Comparison of ENCODE assay signal across 6 cellular contexts in genomic region chr10:97687785-97688781, GRCh38. TPM values are rescaled to one million over a fixed set of nuclear protein-coding genes. Genes with fewer than 3 reads are reported as not detected.
DNase-seq lines count a peak whose midpoint lies in the region; ATAC-seq and TF ChIP-seq lines count a peak whose summit lies in the region.

No MANE protein-coding gene starts in this region.

- no peaks in the 10 kb centered on the region for H3K36me3 Mint-ChIP-seq in activated T-cell treated with anti-CD3 and anti-CD28 coated beads, Interleukin-2, amount 50 U/mL, for 72 hours (ENCODE audit: insufficient read depth in 2 of 2)

- H3K27ac ChIP-seq in spleen: peak overlapping the region; percentile 62 to 93 (median 89)

- peak overlapping the region; percentile 76 to 82 for H3K4me3 Mint-ChIP-seq in activated T-cell treated with anti-CD3 and anti-CD28 coated beads, Interleukin-2, amount 50 U/mL, for 72 hours

- no peaks in the 10 kb centered on the region for H3K9me3 Mint-ChIP-seq in activated T-cell treated with anti-CD3 and anti-CD28 coated beads, Interleukin-2, amount 50 U/mL, for 72 hours

- no peak for TF ChIP-seq POLR2A in spleen (IDR thresholded peaks at IDR 0.05)

- peak overlapping the region; percentile 86 for H3K4me3 ChIP-seq in epithelial cell of proximal tubule (ENCODE audit: low read depth, low read length)
- peak overlapping the region in 7 of 8 donors; percentile 60 to 92 (median 71) for H3K4me3 ChIP-seq in spleen

- peaks cover 0 to under 1% (median 0%) of the 10 kb centered on the region in 8 donors for H3K9me3 ChIP-seq in spleen

- H3K27me3 Mint-ChIP-seq in activated T-cell treated with anti-CD3 and anti-CD28 coated beads, Interleukin-2, amount 50 U/mL, for 72 hours (ENCODE audit: low read depth): no peaks in the 10 kb centered on the region

- no peak for DNase-seq in activated T-cell treated with anti-CD3 and anti-CD28 coated beads, Interleukin-2, amount 50 U/mL, for 72 hours
- no peak for DNase-seq in activated T-cell treated with anti-CD3 and anti-CD28 coated beads, Interleukin-2, amount 50 U/mL, for 48 hours
- DNase-seq in epithelial cell of proximal tubule (ENCODE audit: low read depth) (no peak), spleen (peak; percentile 31), activated gamma-delta T cell (lab: John Stamatoyannopoulos, UW) (no peak), NCI-H187 treated with DMSO at 0.1 percent for 48 hours (lab: John Stamatoyannopoulos, UW) (no peak)

- no peaks in the 10 kb centered on the region for H3K27me3 ChIP-seq in spleen (replicated peaks in 1 of 7)

- no peak overlapping the region for H3K27ac Mint-ChIP-seq in activated T-cell treated with anti-CD3 and anti-CD28 coated beads, Interleukin-2, amount 50 U/mL, for 72 hours

- no peaks in the 10 kb centered on the region for H3K36me3 ChIP-seq in spleen

- H3K4me1 ChIP-seq in spleen: peaks cover 16 to 63% (median 53%) of the 10 kb centered on the region in 6 donors

- 47 to 61% (median 52%) methylated on average over 14 of the region's 14 CpGs for WGBS in spleen, 5 donors

- TF ChIP-seq CTCF in epithelial cell of proximal tubule (conservative IDR thresholded peaks at IDR 0.05; ENCODE audit: low read depth, low read length) (no peak), spleen (IDR thresholded peaks at IDR 0.05 in 8 of 11, conservative IDR thresholded peaks at IDR 0.05 in 3 of 11) (no peak)

- peaks cover 16% of the 10 kb centered on the region for H3K4me1 Mint-ChIP-seq in activated T-cell treated with anti-CD3 and anti-CD28 coated beads, Interleukin-2, amount 50 U/mL, for 72 hours (ENCODE audit: low read depth)

- intact Hi-C loops in spleen (cut with DNase I; ENCODE audit: low total_unique reads): no loop called here

- no peak for ATAC-seq in activated T-cell treated with anti-CD3 and anti-CD28 coated beads, Interleukin-2, amount 50 U/mL, for 72 hours (replicated peaks in 1 of 2)

RNA-seq across cellular contexts. Expression of gene AVPI1, which starts 1.0 kb away (rescaled TPM):
- total RNA-seq in activated T-cell treated with anti-CD3 and anti-CD28 coated beads, Interleukin-2, amount 50 U/mL, for 72 hours: 1 to 10 TPM; 1.8 to 5.3 TPM
- total RNA-seq in epithelial cell of proximal tubule (6.5 and 12.0 TPM in 2 replicates), spleen (10 to 100 TPM in 6 of 7 donors, 1 to 10 TPM in 1; 4.8 to 35.8 (median 16.0) TPM)
- polyA plus RNA-seq in spleen: 10 to 100 TPM in 1 of 3 donors, 1 to 10 TPM in 2; 4.0 to 12.2 (median 6.2) TPM

RNA-seq across cellular contexts. Expression of gene MARVELD1, which starts 25.4 kb away (rescaled TPM):
- total RNA-seq in activated T-cell treated with anti-CD3 and anti-CD28 coated beads, Interleukin-2, amount 50 U/mL, for 72 hours: 1 to 10 TPM; 1.5 to 1.9 TPM
- total RNA-seq in epithelial cell of proximal tubule (21.2 and 30.5 TPM in 2 replicates), spleen (10 to 100 TPM; 11.0 to 24.6 (median 17.2) TPM)
- 1 to 10 TPM; 3.7 to 7.8 (median 6.4) TPM for polyA plus RNA-seq in spleen

RNA-seq across cellular contexts. Expression of gene PI4K2A, which starts 47.6 kb away (rescaled TPM):
- 10 to 100 TPM; 15.4 to 16.6 TPM for total RNA-seq in activated T-cell treated with anti-CD3 and anti-CD28 coated beads, Interleukin-2, amount 50 U/mL, for 72 hours
- total RNA-seq in epithelial cell of proximal tubule (14.0 and 28.6 TPM in 2 replicates), spleen (10 to 100 TPM; 19.1 to 28.7 (median 23.4) TPM)
- 10 to 100 TPM in 1 of 3 donors, 1 to 10 TPM in 2; 7.1 to 14.3 (median 7.5) TPM for polyA plus RNA-seq in spleen

RNA-seq across cellular contexts. Expression of gene ZFYVE27, which starts 48.8 kb away (rescaled TPM):
- total RNA-seq in activated T-cell treated with anti-CD3 and anti-CD28 coated beads, Interleukin-2, amount 50 U/mL, for 72 hours: 10 to 100 TPM; 33.7 to 40.0 TPM
- total RNA-seq in epithelial cell of proximal tubule (13.5 and 23.6 TPM in 2 replicates), spleen (10 to 100 TPM; 29.2 to 42.2 (median 34.1) TPM)
- polyA plus RNA-seq in spleen: 10 to 100 TPM; 16.8 to 24.7 (median 17.5) TPM

RNA-seq across cellular contexts. Expression of gene MORN4, which starts 54.8 kb away (rescaled TPM):
- 1 to 10 TPM; 4.4 to 7.6 TPM for total RNA-seq in activated T-cell treated with anti-CD3 and anti-CD28 coated beads, Interleukin-2, amount 50 U/mL, for 72 hours
- total RNA-seq in epithelial cell of proximal tubule: 3.6 and 5.7 TPM in 2 replicates
- total RNA-seq in spleen: 1 to 10 TPM; 1.6 to 5.0 (median 2.8) TPM
- polyA plus RNA-seq in spleen: 1 to 10 TPM; 2.0 to 2.8 (median 2.6) TPM
